17 cellular contexts compared by ENCODE assay signal in the genomic region with DNA sequence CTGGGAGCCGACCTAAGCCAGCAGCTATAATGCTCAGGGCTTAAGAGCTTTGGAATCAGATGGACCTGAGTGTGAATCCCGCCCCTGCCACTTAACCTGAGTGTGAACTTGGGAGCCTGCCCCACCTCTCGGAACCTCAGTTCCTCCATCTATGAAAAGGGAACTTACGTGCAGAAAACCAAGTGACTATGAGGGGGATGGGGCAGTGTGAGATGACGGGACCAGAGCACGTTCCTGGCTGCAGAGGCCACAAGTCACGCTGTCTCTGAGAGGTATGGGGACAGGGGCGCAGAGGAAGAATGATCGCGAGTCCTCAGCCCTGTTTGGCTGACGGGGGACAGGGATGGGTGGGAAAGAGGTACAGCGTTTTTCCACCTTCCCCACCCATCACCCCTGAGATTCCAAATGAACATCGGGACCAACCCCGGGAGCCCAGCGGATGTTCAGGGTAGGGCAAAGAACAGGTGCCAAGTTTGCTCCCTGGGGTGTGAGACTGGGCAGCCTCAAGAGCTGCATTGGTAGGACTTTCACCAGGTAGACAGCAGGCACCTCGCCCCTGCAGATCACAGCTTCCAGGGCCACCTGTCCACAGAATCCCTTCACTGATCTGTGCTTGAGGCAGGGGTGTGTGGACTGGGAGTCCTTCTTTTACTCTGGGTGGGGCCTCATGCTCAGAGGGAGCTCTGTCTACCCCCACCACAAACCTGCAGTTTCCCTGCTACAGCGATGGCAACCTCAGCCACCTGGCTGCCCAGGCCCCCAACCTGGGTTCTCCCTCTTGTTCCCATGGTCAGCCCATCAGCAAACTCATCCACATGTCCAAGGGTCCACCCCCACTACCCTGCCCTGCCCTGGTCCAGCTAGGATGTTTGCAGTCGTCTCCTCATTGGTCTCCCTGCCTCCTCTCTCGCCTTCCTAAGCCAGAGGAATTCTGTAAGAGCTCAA.
DNase-seq lines count a peak whose midpoint lies in the region; ATAC-seq and TF ChIP-seq lines count a peak whose summit lies in the region.
"Had no signal": no experiment of that assay in that cellular context is flagged by ENCODE, and none has a peak within 500 bp of the region (broad histone marks: within the 10 kb centered on the region; RNA-seq: fewer than 3 reads in every experiment).

No MANE protein-coding gene starts in this region.

- H2AFZ ChIP-seq in osteoblast (ENCODE audit: low read length), result no peak overlapping the region
- no peak overlapping the region for H2AFZ ChIP-seq in Karpas-422 (ENCODE audit: low read length)

- H3K27ac ChIP-seq in osteoblast (ENCODE audit: low read depth, low read length) (no peak overlapping the region), Karpas-422 (ENCODE audit: low read length) (no peak overlapping the region)

- H4K20me1 ChIP-seq in osteoblast (ENCODE audit: insufficient read depth, low read length), result no peaks in the 10 kb centered on the region
- no peaks in the 10 kb centered on the region for H4K20me1 ChIP-seq in Karpas-422 (ENCODE audit: insufficient read depth, low read depth, low read length)

- no peaks in the 10 kb centered on the region for H3K79me2 ChIP-seq in osteoblast (ENCODE audit: insufficient read depth, low read length)
- no peaks in the 10 kb centered on the region for H3K79me2 ChIP-seq in Karpas-422 (ENCODE audit: low read length)

- H3K36me3 Mint-ChIP-seq in dendritic cell treated with granulocyte-macrophage colony-stimulating factor and Interleukin-4, amounts not matched to agents 40 ng/mL and 50 ng/mL, for 4 days (ENCODE audit: low read depth), result peaks cover 19% of the 10 kb centered on the region
- H3K36me3 Mint-ChIP-seq: stimulated activated memory B cell treated with anti-CD40 and anti-IgM and Interleukin-4, amounts not matched to agents 10 μg/mL and 1 μg/mL and 100 μg/mL, for 72 hours had no signal

- H3K27ac Mint-ChIP-seq in dendritic cell treated with granulocyte-macrophage colony-stimulating factor and Interleukin-4, amounts not matched to agents 40 ng/mL and 50 ng/mL, for 4 days, result peak overlapping the region; percentile 77
- H3K27ac Mint-ChIP-seq: activated T-helper 1 cell treated with anti-CD3 and anti-CD28 coated beads, Interleukin-12 subunit alpha, Interleukin-12 subunit beta, Interleukin-2, Interleukin-4 antibody, amounts not matched to agents 30 ng/mL and 10 ng/mL and 1 ng/mL, durations not matched to agents 14 hours and 24 hours and 36 hours; stimulated activated memory B cell treated with anti-CD40 and anti-IgM and Interleukin-4, amounts not matched to agents 10 μg/mL and 1 μg/mL and 100 μg/mL, for 72 hours had no signal

- no peaks in the 10 kb centered on the region for H3K9me3 Mint-ChIP-seq in dendritic cell treated with granulocyte-macrophage colony-stimulating factor and Interleukin-4, amounts not matched to agents 40 ng/mL and 50 ng/mL, for 4 days
- H3K9me3 Mint-ChIP-seq: activated T-helper 1 cell treated with anti-CD3 and anti-CD28 coated beads, Interleukin-12 subunit alpha, Interleukin-12 subunit beta, Interleukin-2, Interleukin-4 antibody, amounts not matched to agents 30 ng/mL and 10 ng/mL and 1 ng/mL, durations not matched to agents 14 hours and 24 hours and 36 hours; stimulated activated memory B cell treated with anti-CD40 and anti-IgM and Interleukin-4, amounts not matched to agents 10 μg/mL and 1 μg/mL and 100 μg/mL, for 72 hours had no signal

- no peak overlapping the region for H3K4me3 ChIP-seq in osteoblast (ENCODE audit: insufficient read depth, low read length)
- H3K4me3 ChIP-seq in Karpas-422 (ENCODE audit: low read length), result no peak overlapping the region

- H3K4me3 Mint-ChIP-seq in dendritic cell treated with granulocyte-macrophage colony-stimulating factor and Interleukin-4, amounts not matched to agents 40 ng/mL and 50 ng/mL, for 4 days, result peak overlapping the region; percentile 60
- H3K4me3 Mint-ChIP-seq: activated T-helper 1 cell treated with anti-CD3 and anti-CD28 coated beads, Interleukin-12 subunit alpha, Interleukin-12 subunit beta, Interleukin-2, Interleukin-4 antibody, amounts not matched to agents 30 ng/mL and 10 ng/mL and 1 ng/mL, durations not matched to agents 14 hours and 24 hours and 36 hours; stimulated activated memory B cell treated with anti-CD40 and anti-IgM and Interleukin-4, amounts not matched to agents 10 μg/mL and 1 μg/mL and 100 μg/mL, for 72 hours had no signal

- intact Hi-C loops in dendritic cell treated with granulocyte-macrophage colony-stimulating factor and Interleukin-4, amounts not matched to agents 40 ng/mL and 50 ng/mL, for 4 days (cut with micrococcal nuclease), result loop anchor here (10.0 kb wide), 1 partner anchor 68 kb away; no protein-coding TSS in a partner anchor

- no peaks in the 10 kb centered on the region for H3K27me3 Mint-ChIP-seq in dendritic cell treated with granulocyte-macrophage colony-stimulating factor and Interleukin-4, amounts not matched to agents 40 ng/mL and 50 ng/mL, for 4 days

- H3K9me2 ChIP-seq in Karpas-422 (replicated peaks; ENCODE audit: insufficient read depth, low read length), result no peaks in the 10 kb centered on the region

- no peak overlapping the region for H3K4me2 ChIP-seq in osteoblast (ENCODE audit: insufficient read depth, low read length)
- no peak overlapping the region for H3K4me2 ChIP-seq in Karpas-422 (ENCODE audit: low read depth, low read length, poor library complexity, severe bottlenecking)

- no peak for ATAC-seq in HG02763 (IDR thresholded peaks at IDR 0.05; ENCODE audit: unreplicated experiment)
- ATAC-seq: activated CD4-positive, CD25-positive, alpha-beta regulatory T cell treated with anti-CD3 and anti-CD28 coated beads, Interleukin-2, amount 50 U/mL, for 24 hours; HCT116; stimulated activated memory B cell treated with anti-CD40 and anti-IgM and Interleukin-4, amounts not matched to agents 10 μg/mL and 1 μg/mL and 100 μg/mL, for 72 hours had no signal

- H3K36me3 ChIP-seq in osteoblast (ENCODE audit: insufficient read depth, low read length), result no peaks in the 10 kb centered on the region
- no peaks in the 10 kb centered on the region for H3K36me3 ChIP-seq in Karpas-422 (ENCODE audit: insufficient read depth, low read length)

- DNase-seq in CD1c-positive myeloid dendritic cell (ENCODE audit: extremely low spot score), result peak; percentile 86
- peak; percentile 76 to 82 for DNase-seq in NOMO-1 (lab: John Stamatoyannopoulos, UW; ENCODE audit: unreplicated experiment in 2 of 2)
- DNase-seq in osteoblast (ENCODE audit: insufficient read length, low spot score, missing footprints), result peak; percentile 82
- no peak for DNase-seq in DMS153 (lab: John Stamatoyannopoulos, UW)
- DNase-seq in Karpas-422, result no peak
- no peak for DNase-seq in occipital lobe (lab: John Stamatoyannopoulos, UW)
- DNase-seq: effector memory CD4-positive, alpha-beta T cell; foreskin melanocyte; kidney glomerular epithelial cell; NCI-H1105 treated with DMSO at 0.1 percent for 48 hours; NCI-H510A had no signal

- no peaks in the 10 kb centered on the region for H3K4me1 ChIP-seq in osteoblast (ENCODE audit: insufficient read depth, low read length)
- H3K4me1 ChIP-seq in Karpas-422 (ENCODE audit: low read length), result no peaks in the 10 kb centered on the region

- H3K9ac ChIP-seq in Karpas-422 (ENCODE audit: low read length), result no peak overlapping the region

- H3K9me3 ChIP-seq in osteoblast (ENCODE audit: low read depth, low read length) (no peaks in the 10 kb centered on the region), Karpas-422 (ENCODE audit: low read length) (no peaks in the 10 kb centered on the region)

- TF ChIP-seq CTCF in osteoblast (IDR thresholded peaks at IDR 0.05; ENCODE audit: extremely low read depth, low read depth, low read length), result no peak

- H3K4me1 Mint-ChIP-seq in dendritic cell treated with granulocyte-macrophage colony-stimulating factor and Interleukin-4, amounts not matched to agents 40 ng/mL and 50 ng/mL, for 4 days (ENCODE audit: low read depth), result peaks cover 92% of the 10 kb centered on the region

- no peaks in the 10 kb centered on the region for H3K27me3 ChIP-seq in osteoblast (ENCODE audit: insufficient read depth, low read length)
- no peaks in the 10 kb centered on the region for H3K27me3 ChIP-seq in Karpas-422 (ENCODE audit: low read length)

Comparison
In these comparisons a context has a peak if more than half of its experiments do, and no peak if none do; other contexts are left out.
1. DNase-seq: peak in CD1c-positive myeloid dendritic cell (single experiment), NOMO-1 (2 of 2) and osteoblast (single experiment); none in DMS153 (single experiment), Karpas-422 (single experiment) and occipital lobe (single experiment).